Comparison of ENCODE assay signal across 1 cellular context in the genomic region with DNA sequence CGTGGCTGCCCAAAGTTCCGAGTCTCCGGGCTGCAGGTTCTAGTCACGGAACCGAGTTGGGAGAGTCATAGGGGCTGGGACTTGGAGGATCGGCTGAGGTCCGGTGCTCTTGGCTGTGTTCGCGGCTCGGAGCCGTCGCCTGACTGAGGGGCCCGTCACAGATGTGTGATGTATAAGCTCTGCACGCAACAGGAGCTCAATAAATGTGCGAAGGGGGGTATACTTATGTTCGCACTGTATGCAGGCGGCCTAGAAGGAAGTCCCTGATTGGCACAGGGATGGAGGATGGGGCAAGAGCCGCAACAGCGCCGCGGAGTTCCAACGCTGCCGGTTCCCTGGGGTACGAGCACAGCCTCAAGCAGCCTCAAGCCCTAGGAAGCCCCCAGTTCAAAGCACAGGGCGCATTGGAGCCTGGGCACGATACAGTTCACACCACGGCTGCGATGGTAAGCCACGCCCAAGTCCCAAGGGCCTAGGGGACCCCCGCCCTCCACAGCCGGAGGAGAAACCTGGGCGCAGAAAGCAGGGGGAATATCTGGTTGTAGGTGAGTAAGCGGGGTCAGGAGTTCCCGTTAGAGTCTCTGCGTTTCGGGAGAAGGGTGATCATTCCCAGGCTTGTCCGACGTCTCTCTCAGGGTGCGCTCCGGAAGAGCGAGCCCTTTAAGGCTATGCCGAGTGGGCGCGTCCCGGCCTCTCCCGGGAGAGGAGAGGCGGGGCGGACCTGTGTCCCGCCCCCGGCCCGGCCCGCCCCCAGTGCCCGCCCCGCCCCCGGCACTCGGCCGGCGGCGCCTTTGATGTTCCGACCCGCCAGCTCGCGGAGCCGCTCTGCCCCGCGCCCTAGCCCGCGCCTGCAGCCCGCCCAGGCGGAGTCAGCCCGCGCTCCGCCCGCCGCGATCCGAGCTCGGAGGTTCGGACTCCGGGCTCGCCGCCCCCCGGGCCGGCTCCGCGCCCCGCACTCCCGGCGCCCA.
TF ChIP-seq lines count a peak whose summit lies in the region.

TCF7 (plus strand) TSS at position 774 of the 968 bp plus-strand sequence. CDS start 226 bp downstream, outside the sequence.

TF ChIP-seq in HepG2, 621 proteins besides CTCF, POLR2A, EP300 and RAD21 (continued from another document and continues in another):
- TF ChIP-seq PRDM10 (CRISPR knock-in tag; IDR thresholded peaks at IDR 0.05; ENCODE audit: low read depth) (no peak), ZNF574 (CRISPR knock-in tag; IDR thresholded peaks at IDR 0.05) (peak; percentile 53), MYC (CRISPR knock-in tag; IDR thresholded peaks at IDR 0.05; ENCODE audit: borderline replicate concordance) (no peak), MED1 (CRISPR knock-in tag; IDR thresholded peaks at IDR 0.05) (0 out of 2 replicates have a peak, but pooled peaks have one; percentile 21), SMAD9 (CRISPR knock-in tag; IDR thresholded peaks at IDR 0.05) (no peak), ZNF274 (CRISPR knock-in tag; IDR thresholded peaks at IDR 0.05) (no peak), NRL (CRISPR knock-in tag; IDR thresholded peaks at IDR 0.05; ENCODE audit: borderline replicate concordance) (no peak), ZNF225 (CRISPR knock-in tag; IDR thresholded peaks at IDR 0.05) (0 out of 2 replicates have a peak, but pooled peaks have one; percentile 38), SIN3A (IDR thresholded peaks at IDR 0.05; ENCODE audit: borderline replicate concordance, low read depth, low read length) (no peak), ZKSCAN1 (IDR thresholded peaks at IDR 0.05; ENCODE audit: low read length) (no peak), ZBTB38 (CRISPR knock-in tag; IDR thresholded peaks at IDR 0.05) (peak; percentile 67; the same call in 1 of the 2 replicates), ZNF792 (CRISPR knock-in tag; IDR thresholded peaks at IDR 0.05) (no peak), ZNF136 (CRISPR knock-in tag; IDR thresholded peaks at IDR 0.05; ENCODE audit: low read depth) (no peak), NCOR1 (IDR thresholded peaks at IDR 0.05; ENCODE audit: borderline replicate concordance, low read length) (no peak), ZNF777 (CRISPR knock-in tag; IDR thresholded peaks at IDR 0.05) (peak; percentile 73), SRSF1 (optimal IDR thresholded peaks at IDR 0.05; ENCODE audit: low read depth, low read length) (peak; percentile 6), ZNF3 (CRISPR knock-in tag; IDR thresholded peaks at IDR 0.05) (no peak), ZNF609 (CRISPR knock-in tag; IDR thresholded peaks at IDR 0.05; ENCODE audit: borderline replicate concordance) (no peak), TOE1 (CRISPR knock-in tag; IDR thresholded peaks at IDR 0.05) (no peak), RCOR2 (CRISPR knock-in tag; IDR thresholded peaks at IDR 0.05) (no peak), ZFP41 (CRISPR knock-in tag; IDR thresholded peaks at IDR 0.05; ENCODE audit: borderline replicate concordance) (no peak)
- TF ChIP-seq, protein P1, sequence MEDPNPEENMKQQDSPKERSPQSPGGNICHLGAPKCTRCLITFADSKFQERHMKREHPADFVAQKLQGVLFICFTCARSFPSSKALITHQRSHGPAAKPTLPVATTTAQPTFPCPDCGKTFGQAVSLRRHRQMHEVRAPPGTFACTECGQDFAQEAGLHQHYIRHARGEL (CRISPR knock-in tag; IDR thresholded peaks at IDR 0.05) = no peak
- TF ChIP-seq, protein P2, sequence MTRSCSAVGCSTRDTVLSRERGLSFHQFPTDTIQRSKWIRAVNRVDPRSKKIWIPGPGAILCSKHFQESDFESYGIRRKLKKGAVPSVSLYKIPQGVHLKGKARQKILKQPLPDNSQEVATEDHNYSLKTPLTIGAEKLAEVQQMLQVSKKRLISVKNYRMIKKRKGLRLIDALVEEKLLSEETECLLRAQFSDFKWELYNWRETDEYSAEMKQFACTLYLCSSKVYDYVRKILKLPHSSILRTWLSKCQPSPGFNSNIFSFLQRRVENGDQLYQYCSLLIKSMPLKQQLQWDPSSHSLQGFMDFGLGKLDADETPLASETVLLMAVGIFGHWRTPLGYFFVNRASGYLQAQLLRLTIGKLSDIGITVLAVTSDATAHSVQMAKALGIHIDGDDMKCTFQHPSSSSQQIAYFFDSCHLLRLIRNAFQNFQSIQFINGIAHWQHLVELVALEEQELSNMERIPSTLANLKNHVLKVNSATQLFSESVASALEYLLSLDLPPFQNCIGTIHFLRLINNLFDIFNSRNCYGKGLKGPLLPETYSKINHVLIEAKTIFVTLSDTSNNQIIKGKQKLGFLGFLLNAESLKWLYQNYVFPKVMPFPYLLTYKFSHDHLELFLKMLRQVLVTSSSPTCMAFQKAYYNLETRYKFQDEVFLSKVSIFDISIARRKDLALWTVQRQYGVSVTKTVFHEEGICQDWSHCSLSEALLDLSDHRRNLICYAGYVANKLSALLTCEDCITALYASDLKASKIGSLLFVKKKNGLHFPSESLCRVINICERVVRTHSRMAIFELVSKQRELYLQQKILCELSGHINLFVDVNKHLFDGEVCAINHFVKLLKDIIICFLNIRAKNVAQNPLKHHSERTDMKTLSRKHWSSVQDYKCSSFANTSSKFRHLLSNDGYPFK (CRISPR knock-in tag; IDR thresholded peaks at IDR 0.05; ENCODE audit: borderline replicate concordance) = peak; percentile 41; the same call in 1 of the 2 replicates
- TF ChIP-seq, protein P3, sequence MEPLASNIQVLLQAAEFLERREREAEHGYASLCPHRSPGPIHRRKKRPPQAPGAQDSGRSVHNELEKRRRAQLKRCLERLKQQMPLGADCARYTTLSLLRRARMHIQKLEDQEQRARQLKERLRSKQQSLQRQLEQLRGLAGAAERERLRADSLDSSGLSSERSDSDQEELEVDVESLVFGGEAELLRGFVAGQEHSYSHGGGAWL (CRISPR knock-in tag; IDR thresholded peaks at IDR 0.05) = 0 out of 2 replicates have a peak, but pooled peaks have one; percentile 33
- TF ChIP-seq, protein P4, sequence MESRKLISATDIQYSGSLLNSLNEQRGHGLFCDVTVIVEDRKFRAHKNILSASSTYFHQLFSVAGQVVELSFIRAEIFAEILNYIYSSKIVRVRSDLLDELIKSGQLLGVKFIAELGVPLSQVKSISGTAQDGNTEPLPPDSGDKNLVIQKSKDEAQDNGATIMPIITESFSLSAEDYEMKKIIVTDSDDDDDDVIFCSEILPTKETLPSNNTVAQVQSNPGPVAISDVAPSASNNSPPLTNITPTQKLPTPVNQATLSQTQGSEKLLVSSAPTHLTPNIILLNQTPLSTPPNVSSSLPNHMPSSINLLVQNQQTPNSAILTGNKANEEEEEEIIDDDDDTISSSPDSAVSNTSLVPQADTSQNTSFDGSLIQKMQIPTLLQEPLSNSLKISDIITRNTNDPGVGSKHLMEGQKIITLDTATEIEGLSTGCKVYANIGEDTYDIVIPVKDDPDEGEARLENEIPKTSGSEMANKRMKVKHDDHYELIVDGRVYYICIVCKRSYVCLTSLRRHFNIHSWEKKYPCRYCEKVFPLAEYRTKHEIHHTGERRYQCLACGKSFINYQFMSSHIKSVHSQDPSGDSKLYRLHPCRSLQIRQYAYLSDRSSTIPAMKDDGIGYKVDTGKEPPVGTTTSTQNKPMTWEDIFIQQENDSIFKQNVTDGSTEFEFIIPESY (CRISPR knock-in tag; IDR thresholded peaks at IDR 0.05) = 0 out of 2 replicates have a peak, but pooled peaks have one; percentile 14
- TF ChIP-seq, protein P5, sequence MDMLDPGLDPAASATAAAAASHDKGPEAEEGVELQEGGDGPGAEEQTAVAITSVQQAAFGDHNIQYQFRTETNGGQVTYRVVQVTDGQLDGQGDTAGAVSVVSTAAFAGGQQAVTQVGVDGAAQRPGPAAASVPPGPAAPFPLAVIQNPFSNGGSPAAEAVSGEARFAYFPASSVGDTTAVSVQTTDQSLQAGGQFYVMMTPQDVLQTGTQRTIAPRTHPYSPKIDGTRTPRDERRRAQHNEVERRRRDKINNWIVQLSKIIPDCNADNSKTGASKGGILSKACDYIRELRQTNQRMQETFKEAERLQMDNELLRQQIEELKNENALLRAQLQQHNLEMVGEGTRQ (IDR thresholded peaks at IDR 0.05; ENCODE audit: low read depth, low read length) = no peak
- TF ChIP-seq, protein P5 (CRISPR knock-in tag; IDR thresholded peaks at IDR 0.05; ENCODE audit: borderline replicate concordance) = peak; percentile 61; the same call in 1 of the 2 replicates
